In the genomic region with DNA sequence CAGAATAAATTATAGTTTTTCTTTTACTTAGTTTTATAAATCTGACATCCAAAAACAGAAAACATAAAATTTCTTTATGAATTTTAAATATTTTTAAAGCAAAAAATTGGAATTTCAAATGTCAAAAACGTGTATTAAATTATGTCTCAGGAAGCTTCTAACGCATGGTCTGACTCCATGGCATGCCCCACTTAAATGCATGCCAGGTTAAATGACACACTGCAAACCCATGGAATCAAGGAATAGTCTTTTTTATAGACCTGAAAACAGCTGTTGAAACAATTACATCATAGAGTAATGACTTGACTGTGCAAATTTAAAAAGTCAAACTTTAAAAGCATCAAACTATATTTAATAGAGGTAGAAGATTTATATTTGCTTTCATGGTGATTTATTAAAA, we compare ENCODE assay signal across 23 cellular contexts.
"Had no signal": no experiment of that assay in that cellular context is flagged by ENCODE, and none has a peak within 500 bp of the region (broad histone marks: within the 10 kb centered on the region; RNA-seq: fewer than 3 reads in every experiment).

No MANE protein-coding gene starts in this region.

- H3K27me3 Mint-ChIP-seq: naive thymus-derived CD4-positive, alpha-beta T cell had no signal

- H3K4me1 ChIP-seq: colonic mucosa, foreskin keratinocyte, stomach had no signal

- H3K27ac ChIP-seq: colonic mucosa, foreskin keratinocyte, neutrophil, stomach had no signal

- H3K27me3 ChIP-seq: colonic mucosa, foreskin keratinocyte, neutrophil, stomach had no signal

- FAIRE-seq: endothelial cell of umbilical vein, small intestine had no signal

- ATAC-seq: foreskin keratinocyte; left ventricle myocardium superior; naive thymus-derived CD4-positive, alpha-beta T cell; sciatic nerve had no signal

- H3K9me3 Mint-ChIP-seq: endodermal cell, immature natural killer cell had no signal

- H3K9me3 ChIP-seq: colonic mucosa, neutrophil, stomach had no signal

- H3K4me3 ChIP-seq: colonic mucosa, lung, stomach had no signal

- H3K36me3 ChIP-seq: colonic mucosa, neutrophil had no signal

- DNase-seq: colonic mucosa; dermis blood vessel endothelial cell; endodermal cell; erythroblast; foreskin keratinocyte; immature natural killer cell; left cardiac atrium; left ventricle myocardium superior; mesenchymal stem cell; midbrain; naive thymus-derived CD4-positive, alpha-beta T cell; nephron progenitor cell; posterior cingulate gyrus; small intestine; stimulated activated CD4-positive, alpha-beta T cell treated with anti-CD3 and anti-CD28 coated beads, Interleukin-12 subunit alpha, Interleukin-12 subunit beta, amount 100 ng/mL, for 4 hours; stimulated activated naive CD4-positive, alpha-beta T cell; stomach; substantia nigra; trophoblast cell had no signal

- H3K27ac Mint-ChIP-seq: endodermal cell; immature natural killer cell; naive thymus-derived CD4-positive, alpha-beta T cell had no signal

- H3K4me3 Mint-ChIP-seq: endodermal cell; immature natural killer cell; naive thymus-derived CD4-positive, alpha-beta T cell; nephron progenitor cell had no signal

- H3K4me1 Mint-ChIP-seq: immature natural killer cell had no signal
